Comparison of ENCODE assay signal across 9 cellular contexts in genomic region chr1:203287896-203288295, GRCh38. TPM values are rescaled to one million over a fixed set of nuclear protein-coding genes. Genes with fewer than 3 reads are reported as not detected.
DNase-seq lines count a peak whose midpoint lies in the region; ATAC-seq and TF ChIP-seq lines count a peak whose summit lies in the region.
"Had no signal": no experiment of that assay in that cellular context is flagged by ENCODE, and none has a peak within 500 bp of the region (broad histone marks: within the 10 kb centered on the region; RNA-seq: fewer than 3 reads in every experiment).

No MANE protein-coding gene starts in this region.

- no peak for ATAC-seq in activated CD8-positive, alpha-beta memory T cell treated with anti-CD3 and anti-CD28 coated beads, Interleukin-2, amount 10 ng/mL, durations not matched to agents 7 days and 5 days
- ATAC-seq in activated naive CD8-positive, alpha-beta T cell treated with anti-CD3 and anti-CD28 coated beads, Interleukin-2, amount 10 ng/mL, durations not matched to agents 7 days and 5 days (ENCODE audit: low read depth), result no peak
- ATAC-seq in thoracic aorta (ENCODE audit: insufficient number of reproducible peaks, low FRiP score, low read depth), result no peak

- no peak overlapping the region for H3K4ac ChIP-seq in mesendoderm (ENCODE audit: low read depth, low read length)

- no peak overlapping the region for H2BK5ac ChIP-seq in mesendoderm (ENCODE audit: low read length)

- H4K5ac ChIP-seq in mesendoderm (ENCODE audit: low read length), result no peak overlapping the region

- CTCF ChIA-PET in activated CD8-positive, alpha-beta memory T cell treated with anti-CD3 and anti-CD28 coated beads, Interleukin-2, amount 10 ng/mL, durations not matched to agents 7 days and 5 days (lab: Charles Lee), result interaction anchor here (0.9 to 21.9 kb wide), 10 partner anchors 11 to 51 kb away, joined by 3 to 345 read pairs (median 4); partner anchors contain the start of gene BTG2

- peak overlapping the region; percentile 99 for H3K27ac Mint-ChIP-seq in activated CD8-positive, alpha-beta memory T cell treated with anti-CD3 and anti-CD28 coated beads, Interleukin-2, amount 10 ng/mL, durations not matched to agents 7 days and 5 days
- H3K27ac Mint-ChIP-seq in activated naive CD8-positive, alpha-beta T cell treated with anti-CD3 and anti-CD28 coated beads, Interleukin-2, amount 10 ng/mL, durations not matched to agents 7 days and 5 days, result peak overlapping the region; percentile 98

- H3K27ac ChIP-seq in mesendoderm (ENCODE audit: low read depth, low read length) (no peak overlapping the region), thoracic aorta (peak overlapping the region; percentile 74 to 80)
- H3K27ac ChIP-seq: PC-9 had no signal

- no peaks in the 10 kb centered on the region for H3K79me1 ChIP-seq in mesendoderm (ENCODE audit: low read length)

- no peak overlapping the region for H3K23ac ChIP-seq in mesendoderm (ENCODE audit: low read length)

- no peak overlapping the region for H4K8ac ChIP-seq in mesendoderm (ENCODE audit: low read depth, low read length)

- H3K4me3 ChIP-seq in mesendoderm (ENCODE audit: low read length), result no peak overlapping the region
- no peak overlapping the region for H3K4me3 ChIP-seq in thoracic aorta
- H3K4me3 ChIP-seq: PC-9 had no signal

- H3K4me1 Mint-ChIP-seq in activated CD8-positive, alpha-beta memory T cell treated with anti-CD3 and anti-CD28 coated beads, Interleukin-2, amount 10 ng/mL, durations not matched to agents 7 days and 5 days, result peaks cover 70% of the 10 kb centered on the region
- peaks cover 58% of the 10 kb centered on the region for H3K4me1 Mint-ChIP-seq in activated naive CD8-positive, alpha-beta T cell treated with anti-CD3 and anti-CD28 coated beads, Interleukin-2, amount 10 ng/mL, durations not matched to agents 7 days and 5 days

- peak overlapping the region; percentile 56 for H3K4me3 Mint-ChIP-seq in activated CD8-positive, alpha-beta memory T cell treated with anti-CD3 and anti-CD28 coated beads, Interleukin-2, amount 10 ng/mL, durations not matched to agents 7 days and 5 days
- peak overlapping the region; percentile 82 for H3K4me3 Mint-ChIP-seq in activated naive CD8-positive, alpha-beta T cell treated with anti-CD3 and anti-CD28 coated beads, Interleukin-2, amount 10 ng/mL, durations not matched to agents 7 days and 5 days

- no peaks in the 10 kb centered on the region for H3K79me2 ChIP-seq in mesendoderm (ENCODE audit: control insufficient read depth, insufficient read depth, low read length)

- H2BK15ac ChIP-seq in mesendoderm (replicated peaks; ENCODE audit: low read depth), result no peak overlapping the region

- no peak overlapping the region for H3K4me2 ChIP-seq in mesendoderm (ENCODE audit: low read length)
- H3K4me2 ChIP-seq: PC-9 had no signal

- no peaks in the 10 kb centered on the region for H3K36me3 Mint-ChIP-seq in activated CD8-positive, alpha-beta memory T cell treated with anti-CD3 and anti-CD28 coated beads, Interleukin-2, amount 10 ng/mL, durations not matched to agents 7 days and 5 days
- peaks cover 2% of the 10 kb centered on the region for H3K36me3 Mint-ChIP-seq in activated naive CD8-positive, alpha-beta T cell treated with anti-CD3 and anti-CD28 coated beads, Interleukin-2, amount 10 ng/mL, durations not matched to agents 7 days and 5 days

- H2AK5ac ChIP-seq in mesendoderm (ENCODE audit: low read length), result peak overlapping the region; percentile 93

- no peak for TF ChIP-seq CTCF in thoracic aorta (IDR thresholded peaks at IDR 0.05)

- H3K4me1 ChIP-seq in mesendoderm (ENCODE audit: control insufficient read depth, low read depth, low read length) (peaks cover 11% of the 10 kb centered on the region), thoracic aorta (ENCODE audit: control insufficient read depth in 1 of 2, low read depth in 2 of 2) (peaks cover 28 to 53% of the 10 kb centered on the region in 2 donors)

- POLR2A ChIA-PET in activated naive CD8-positive, alpha-beta T cell treated with anti-CD3 and anti-CD28 coated beads, Interleukin-2, amount 10 ng/mL, durations not matched to agents 7 days and 5 days (lab: Charles Lee), result interaction anchor here (0.5 to 9.2 kb wide), 7 partner anchors 10 to 51 kb away, joined by 3 to 247 read pairs (median 48); partner anchors contain the start of gene BTG2

- WGBS in mesendoderm (ENCODE audit: extremely low coverage, insufficient coverage, low lambda C conversion rate), result no CpG with 5 or more reads among the region's 5 CpGs

- no peak overlapping the region for H3K18ac ChIP-seq in mesendoderm (ENCODE audit: low read length)

- H3K9me3 Mint-ChIP-seq in activated CD8-positive, alpha-beta memory T cell treated with anti-CD3 and anti-CD28 coated beads, Interleukin-2, amount 10 ng/mL, durations not matched to agents 7 days and 5 days (ENCODE audit: low read depth), result no peaks in the 10 kb centered on the region
- no peaks in the 10 kb centered on the region for H3K9me3 Mint-ChIP-seq in activated naive CD8-positive, alpha-beta T cell treated with anti-CD3 and anti-CD28 coated beads, Interleukin-2, amount 10 ng/mL, durations not matched to agents 7 days and 5 days

- no peak overlapping the region for H2BK120ac ChIP-seq in mesendoderm (ENCODE audit: low read depth, low read length)

- H3K56ac ChIP-seq in mesendoderm (ENCODE audit: low read length), result peak overlapping the region; percentile 74

- DNase-seq in activated CD8-positive, alpha-beta memory T cell treated with anti-CD3 and anti-CD28 coated beads, Interleukin-2, amount 10 ng/mL, durations not matched to agents 7 days and 5 days, result no peak
- no peak for DNase-seq in activated CD8-positive, alpha-beta memory T cell treated with anti-CD3 and anti-CD28 coated beads, Interleukin-2, amount 50 U/mL, for 48 hours
- DNase-seq in activated naive CD8-positive, alpha-beta T cell treated with anti-CD3 and anti-CD28 coated beads, Interleukin-2, amount 10 ng/mL, durations not matched to agents 7 days and 5 days, result no peak
- DNase-seq in mesendoderm (no peak), thoracic aorta (ENCODE audit: low spot score) (no peak), anterior cingulate cortex (lab: John Stamatoyannopoulos, UW) (no peak), nucleus accumbens (lab: John Stamatoyannopoulos, UW) (no peak), NK-92 (lab: John Stamatoyannopoulos, UW; ENCODE audit: unreplicated experiment) (no peak)
- DNase-seq: PC-9 had no signal

- no peaks in the 10 kb centered on the region for H3K27me3 ChIP-seq in mesendoderm (ENCODE audit: insufficient read depth, low read length, poor library complexity)
- H3K27me3 ChIP-seq in thoracic aorta (replicated peaks; ENCODE audit: insufficient read depth), result no peaks in the 10 kb centered on the region

- no peaks in the 10 kb centered on the region for H3K9me3 ChIP-seq in thoracic aorta

- H3K27me3 Mint-ChIP-seq in activated CD8-positive, alpha-beta memory T cell treated with anti-CD3 and anti-CD28 coated beads, Interleukin-2, amount 10 ng/mL, durations not matched to agents 7 days and 5 days, result no peaks in the 10 kb centered on the region
- H3K27me3 Mint-ChIP-seq in activated naive CD8-positive, alpha-beta T cell treated with anti-CD3 and anti-CD28 coated beads, Interleukin-2, amount 10 ng/mL, durations not matched to agents 7 days and 5 days, result no peaks in the 10 kb centered on the region

- H3K9ac ChIP-seq in mesendoderm (ENCODE audit: low read length), result no peak overlapping the region

- H3K36me3 ChIP-seq in mesendoderm (ENCODE audit: control insufficient read depth, insufficient read depth, low read length) (no peaks in the 10 kb centered on the region), thoracic aorta (no peaks in the 10 kb centered on the region)

RNA-seq across cellular contexts. Expression of gene BTG2, which starts 17.4 kb away (rescaled TPM):
- total RNA-seq in activated CD8-positive, alpha-beta memory T cell treated with anti-CD3 and anti-CD28 coated beads, Interleukin-2, amount 10 ng/mL, durations not matched to agents 7 days and 5 days, result 100 to 1,000 TPM in 1 of 2 experiments, 10 to 100 TPM in 1; 72.2 to 142 TPM
- 10 to 100 TPM; 90.3 to 99.8 TPM for total RNA-seq in activated naive CD8-positive, alpha-beta T cell treated with anti-CD3 and anti-CD28 coated beads, Interleukin-2, amount 10 ng/mL, durations not matched to agents 7 days and 5 days
- polyA plus RNA-seq in mesendoderm (2013, experiment 1 of 2), result 4.1 TPM
- 3.9 TPM for polyA plus RNA-seq in mesendoderm (2013, experiment 2 of 2)
- 100 to 1,000 TPM; 119 to 164 TPM for total RNA-seq in thoracic aorta

RNA-seq across cellular contexts. Expression of gene CHIT1, which starts 58.4 kb away (rescaled TPM):
- total RNA-seq in activated CD8-positive, alpha-beta memory T cell treated with anti-CD3 and anti-CD28 coated beads, Interleukin-2, amount 10 ng/mL, durations not matched to agents 7 days and 5 days, result under 1 TPM; 0.41 to 0.94 TPM
- 1 to 10 TPM in 1 of 2 experiments, under 1 TPM in 1; 0.67 to 1.0 TPM for total RNA-seq in activated naive CD8-positive, alpha-beta T cell treated with anti-CD3 and anti-CD28 coated beads, Interleukin-2, amount 10 ng/mL, durations not matched to agents 7 days and 5 days
- not detected for polyA plus RNA-seq in mesendoderm (2013, experiment 1 of 2)
- polyA plus RNA-seq in mesendoderm (2013, experiment 2 of 2), result not detected
- under 1 TPM; 0.14 to 0.41 TPM for total RNA-seq in thoracic aorta
- total RNA-seq: PC-9 had no signal
